Comparison of ENCODE assay signal across 8 cellular contexts in the genomic region with DNA sequence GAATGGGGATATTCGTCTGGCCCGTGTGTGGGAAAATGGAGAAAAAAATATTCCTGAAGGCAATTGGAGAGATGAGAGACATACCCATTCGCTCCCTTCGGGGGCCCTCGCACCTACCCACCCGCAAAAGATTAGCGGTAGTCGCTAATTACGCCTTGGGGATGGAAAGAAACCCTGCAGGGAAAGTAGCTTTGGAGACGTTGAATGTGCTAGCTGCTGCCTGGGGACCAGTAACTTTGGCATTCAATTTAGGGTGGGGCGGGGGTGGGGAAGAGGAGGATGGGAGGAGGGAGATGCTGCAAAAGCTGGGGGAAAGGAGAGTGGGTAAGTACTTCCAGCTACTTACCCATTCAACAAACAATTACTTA. TPM values are rescaled to one million over a fixed set of nuclear protein-coding genes. Genes with fewer than 3 reads are reported as not detected.
A peak's percentile ranks its signal among the peaks of the same experiment; 100 is the strongest.
DNase-seq lines count a peak whose midpoint lies in the region; ATAC-seq and TF ChIP-seq lines count a peak whose summit lies in the region.

No MANE protein-coding gene starts in this region.

- H3K4me3 ChIP-seq in SK-N-SH (ENCODE audit: low read depth in 2 of 2, low read length in 1 of 2) (peak overlapping the region; percentile 58 to 74), hepatocyte (no peak overlapping the region), subcutaneous abdominal adipose tissue (ENCODE audit: low read depth in 1 of 5, low read length in 5 of 5) (peak overlapping the region; percentile 73 to 91 (median 79))

- H4K20me1 ChIP-seq in SK-N-SH (ENCODE audit: insufficient read depth) (no peaks in the 10 kb centered on the region), hepatocyte (ENCODE audit: insufficient read depth, poor library complexity, severe bottlenecking) (no peaks in the 10 kb centered on the region)

- no peak for TF ChIP-seq RAD21 in SK-N-SH (IDR thresholded peaks at IDR 0.05; ENCODE audit: low read length)

- no peak for TF ChIP-seq EP300 in SK-N-SH (IDR thresholded peaks at IDR 0.05; ENCODE audit: borderline replicate concordance in 1 of 2, low read depth in 1 of 2, low read length in 1 of 2)

- no peak overlapping the region for H3K9ac ChIP-seq in SK-N-SH
- H3K9ac ChIP-seq in subcutaneous abdominal adipose tissue (ENCODE audit: low read length in 5 of 5) = peak overlapping the region in 2 of 5 donors; percentile 23 to 49

- 2% methylated on average over 11 of the region's 11 CpGs for WGBS in SK-N-SH (ENCODE audit: low lambda C conversion rate)
- WGBS in hepatocyte (ENCODE audit: low lambda C conversion rate, missing lambda C conversion rate) = 48% methylated on average over 11 of the region's 11 CpGs

- no peak for TF ChIP-seq CTCF in SK-N-SH (IDR thresholded peaks at IDR 0.05)
- TF ChIP-seq CTCF in hepatocyte (IDR thresholded peaks at IDR 0.05; ENCODE audit: poor library complexity) = no peak
- no peak for TF ChIP-seq CTCF in RWPE1 (conservative IDR thresholded peaks at IDR 0.05; ENCODE audit: low read depth)

- H3K27ac ChIP-seq in SK-N-SH (ENCODE audit: low read depth in 2 of 2, low read length in 1 of 2) (no peak overlapping the region; a peak in 1 of 4 replicates), hepatocyte (no peak overlapping the region), subcutaneous abdominal adipose tissue (ENCODE audit: low read depth, low read length) (no peak overlapping the region), RWPE1 (no peak overlapping the region)

- POLR2A ChIA-PET in SK-N-SH (lab: Yijun Ruan, JAX) (no interaction called here), RWPE1 (lab: Yijun Ruan, JAX; ENCODE audit: low non-redundant PET) (no interaction called here)

- no peaks in the 10 kb centered on the region for H3F3A ChIP-seq in SK-N-SH (replicated peaks; ENCODE audit: insufficient read depth)

- DNase-seq in SK-N-SH = no peak
- no peak for DNase-seq in hepatocyte (ENCODE audit: low spot score)
- no peak for DNase-seq in RWPE1 (ENCODE audit: low spot score)
- no peak for DNase-seq in cerebellum (ENCODE audit: low spot score)
- DNase-seq in NCI-H446 treated with DMSO at 0.1 percent for 48 hours (lab: John Stamatoyannopoulos, UW) = no peak

- peaks cover 11% of the 10 kb centered on the region for H3K79me2 ChIP-seq in SK-N-SH (ENCODE audit: insufficient read depth)
- H3K79me2 ChIP-seq in hepatocyte = peaks cover 21% of the 10 kb centered on the region

- peak; percentile 5 for ATAC-seq in GM18861 (IDR thresholded peaks at IDR 0.05; ENCODE audit: unreplicated experiment)
- ATAC-seq in HG02610 (IDR thresholded peaks at IDR 0.05; ENCODE audit: unreplicated experiment) = peak; percentile 16

- H3K9me2 ChIP-seq in SK-N-SH (no peaks in the 10 kb centered on the region), hepatocyte (replicated peaks; ENCODE audit: insufficient read depth) (no peaks in the 10 kb centered on the region)

- H3K4me2 ChIP-seq in SK-N-SH (peak overlapping the region; percentile 70), hepatocyte (peak overlapping the region; percentile 76)

- H3K36me3 ChIP-seq in SK-N-SH (replicated peaks in 1 of 2; ENCODE audit: control insufficient read depth in 1 of 2, insufficient read depth in 2 of 2, low read length in 1 of 2) = no peaks in the 10 kb centered on the region
- peaks cover 3% of the 10 kb centered on the region for H3K36me3 ChIP-seq in hepatocyte (replicated peaks; ENCODE audit: insufficient read depth, low read depth)
- no peaks in the 10 kb centered on the region for H3K36me3 ChIP-seq in subcutaneous abdominal adipose tissue (ENCODE audit: control insufficient read depth in 5 of 5, insufficient read depth in 5 of 5, low read length in 5 of 5)

- CTCF ChIA-PET in SK-N-SH (lab: Yijun Ruan, JAX) (no interaction called here), RWPE1 (lab: Yijun Ruan, JAX) (no interaction called here)

- H3K27me3 ChIP-seq in SK-N-SH (ENCODE audit: insufficient read depth) = no peaks in the 10 kb centered on the region
- no peaks in the 10 kb centered on the region for H3K27me3 ChIP-seq in hepatocyte
- H3K27me3 ChIP-seq in subcutaneous abdominal adipose tissue (ENCODE audit: control insufficient read depth in 5 of 5, insufficient read depth in 4 of 5, low read length in 5 of 5) = peaks cover 0 to 7% (median 0%) of the 10 kb centered on the region in 5 donors

- no peaks in the 10 kb centered on the region for H3K9me3 ChIP-seq in SK-N-SH
- H3K9me3 ChIP-seq in hepatocyte (ENCODE audit: low read depth) = no peaks in the 10 kb centered on the region
- H3K9me3 ChIP-seq in subcutaneous abdominal adipose tissue (ENCODE audit: control insufficient read depth in 5 of 5, low read length in 5 of 5) = peaks cover 0 to 9% (median 0%) of the 10 kb centered on the region in 5 donors

- peak overlapping the region; percentile 73; the same call in 1 of the 2 replicates for H2AFZ ChIP-seq in SK-N-SH (ENCODE audit: low read depth)
- no peak overlapping the region for H2AFZ ChIP-seq in hepatocyte

- H3K4me1 ChIP-seq in SK-N-SH (ENCODE audit: control insufficient read depth in 1 of 2, insufficient read depth in 2 of 2, low read depth in 1 of 2, low read length in 1 of 2) = peaks cover 0 to 3% of the 10 kb centered on the region in 2 experiments; a peak in 1 of 4 replicates
- H3K4me1 ChIP-seq in hepatocyte (ENCODE audit: insufficient read depth) = no peaks in the 10 kb centered on the region
- H3K4me1 ChIP-seq in subcutaneous abdominal adipose tissue (ENCODE audit: control insufficient read depth in 5 of 5, insufficient read depth in 5 of 5, low read length in 5 of 5) = peaks cover 0 to 13% (median 6%) of the 10 kb centered on the region in 5 donors

TF ChIP-seq in SK-N-SH, 30 proteins besides CTCF, POLR2A, EP300 and RAD21:
- TF ChIP-seq YY1 (IDR thresholded peaks at IDR 0.05; ENCODE audit: low read depth) (no peak), TAF1 (IDR thresholded peaks at IDR 0.05; ENCODE audit: borderline replicate concordance, low read depth, low read length) (no peak), EZH2phosphoT487 (IDR thresholded peaks at IDR 0.05; ENCODE audit: borderline replicate concordance, low read depth) (no peak), RXRA (IDR thresholded peaks at IDR 0.05; ENCODE audit: borderline replicate concordance, low read depth) (no peak), SIN3A (IDR thresholded peaks at IDR 0.05; ENCODE audit: borderline replicate concordance, low read depth, low read length) (no peak), JUND (IDR thresholded peaks at IDR 0.05) (no peak), MEF2A (IDR thresholded peaks at IDR 0.05; ENCODE audit: borderline replicate concordance, low read depth) (no peak), TCF12 (IDR thresholded peaks at IDR 0.05) (no peak), TEAD4 (IDR thresholded peaks at IDR 0.05; ENCODE audit: borderline replicate concordance, insufficient read depth) (no peak)
- TF ChIP-seq, protein P1, sequence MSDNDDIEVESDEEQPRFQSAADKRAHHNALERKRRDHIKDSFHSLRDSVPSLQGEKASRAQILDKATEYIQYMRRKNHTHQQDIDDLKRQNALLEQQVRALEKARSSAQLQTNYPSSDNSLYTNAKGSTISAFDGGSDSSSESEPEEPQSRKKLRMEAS (IDR thresholded peaks at IDR 0.05; ENCODE audit: low read depth) = no peak
- TF ChIP-seq, protein P2, sequence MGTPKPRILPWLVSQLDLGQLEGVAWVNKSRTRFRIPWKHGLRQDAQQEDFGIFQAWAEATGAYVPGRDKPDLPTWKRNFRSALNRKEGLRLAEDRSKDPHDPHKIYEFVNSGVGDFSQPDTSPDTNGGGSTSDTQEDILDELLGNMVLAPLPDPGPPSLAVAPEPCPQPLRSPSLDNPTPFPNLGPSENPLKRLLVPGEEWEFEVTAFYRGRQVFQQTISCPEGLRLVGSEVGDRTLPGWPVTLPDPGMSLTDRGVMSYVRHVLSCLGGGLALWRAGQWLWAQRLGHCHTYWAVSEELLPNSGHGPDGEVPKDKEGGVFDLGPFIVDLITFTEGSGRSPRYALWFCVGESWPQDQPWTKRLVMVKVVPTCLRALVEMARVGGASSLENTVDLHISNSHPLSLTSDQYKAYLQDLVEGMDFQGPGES (IDR thresholded peaks at IDR 0.05; ENCODE audit: low read depth, low read length) = no peak
- TF ChIP-seq, protein P3, sequence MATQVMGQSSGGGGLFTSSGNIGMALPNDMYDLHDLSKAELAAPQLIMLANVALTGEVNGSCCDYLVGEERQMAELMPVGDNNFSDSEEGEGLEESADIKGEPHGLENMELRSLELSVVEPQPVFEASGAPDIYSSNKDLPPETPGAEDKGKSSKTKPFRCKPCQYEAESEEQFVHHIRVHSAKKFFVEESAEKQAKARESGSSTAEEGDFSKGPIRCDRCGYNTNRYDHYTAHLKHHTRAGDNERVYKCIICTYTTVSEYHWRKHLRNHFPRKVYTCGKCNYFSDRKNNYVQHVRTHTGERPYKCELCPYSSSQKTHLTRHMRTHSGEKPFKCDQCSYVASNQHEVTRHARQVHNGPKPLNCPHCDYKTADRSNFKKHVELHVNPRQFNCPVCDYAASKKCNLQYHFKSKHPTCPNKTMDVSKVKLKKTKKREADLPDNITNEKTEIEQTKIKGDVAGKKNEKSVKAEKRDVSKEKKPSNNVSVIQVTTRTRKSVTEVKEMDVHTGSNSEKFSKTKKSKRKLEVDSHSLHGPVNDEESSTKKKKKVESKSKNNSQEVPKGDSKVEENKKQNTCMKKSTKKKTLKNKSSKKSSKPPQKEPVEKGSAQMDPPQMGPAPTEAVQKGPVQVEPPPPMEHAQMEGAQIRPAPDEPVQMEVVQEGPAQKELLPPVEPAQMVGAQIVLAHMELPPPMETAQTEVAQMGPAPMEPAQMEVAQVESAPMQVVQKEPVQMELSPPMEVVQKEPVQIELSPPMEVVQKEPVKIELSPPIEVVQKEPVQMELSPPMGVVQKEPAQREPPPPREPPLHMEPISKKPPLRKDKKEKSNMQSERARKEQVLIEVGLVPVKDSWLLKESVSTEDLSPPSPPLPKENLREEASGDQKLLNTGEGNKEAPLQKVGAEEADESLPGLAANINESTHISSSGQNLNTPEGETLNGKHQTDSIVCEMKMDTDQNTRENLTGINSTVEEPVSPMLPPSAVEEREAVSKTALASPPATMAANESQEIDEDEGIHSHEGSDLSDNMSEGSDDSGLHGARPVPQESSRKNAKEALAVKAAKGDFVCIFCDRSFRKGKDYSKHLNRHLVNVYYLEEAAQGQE (IDR thresholded peaks at IDR 0.05; ENCODE audit: low read depth, low read length) = no peak

RNA-seq across cellular contexts. Expression of a gene that starts 0.4 kb away (rescaled TPM):
- polyA plus RNA-seq in SK-N-SH (2012; rRNA removed) (17.2 and 21.2 TPM in 2 replicates), hepatocyte (10.0 and 10.4 TPM in 2 replicates)
- 19.7 and 20.1 TPM in 2 replicates for polyA plus RNA-seq in SK-N-SH (2012; cell fraction: cytosol; rRNA removed)
- 20.3 and 26.8 TPM in 2 replicates for polyA plus RNA-seq in SK-N-SH (2012; cell fraction: nucleus; rRNA removed)
- total RNA-seq in hepatocyte (10.4 and 16.6 TPM in 2 replicates), cerebellum (14.1 TPM)

RNA-seq across cellular contexts. Expression of a gene that starts 58.0 kb away (rescaled TPM):
- polyA plus RNA-seq in SK-N-SH (2012; rRNA removed) = 0.21 and 0.23 TPM in 2 replicates
- 0.23 and 0.28 TPM in 2 replicates for polyA plus RNA-seq in SK-N-SH (2012; cell fraction: cytosol; rRNA removed)
- polyA plus RNA-seq in SK-N-SH (2012; cell fraction: nucleus; rRNA removed) = 0.28 and 0.74 TPM in 2 replicates
- 2.2 TPM in 2 replicates for total RNA-seq in hepatocyte
- 1.1 and 2.5 TPM in 2 replicates for polyA plus RNA-seq in hepatocyte
- 4.6 TPM for total RNA-seq in cerebellum
